ENCODE assay signal across 11 cellular contexts in genomic region chr6:138577151-138577915, GRCh38.
A peak's percentile ranks its signal among the peaks of the same experiment; 100 is the strongest.
DNase-seq lines count a peak whose midpoint lies in the region; ATAC-seq and TF ChIP-seq lines count a peak whose summit lies in the region.
"Had no signal": no experiment of that assay in that cellular context is flagged by ENCODE, and none has a peak within 500 bp of the region (broad histone marks: within the 10 kb centered on the region; RNA-seq: fewer than 3 reads in every experiment).

No MANE protein-coding gene starts in this region.

- ATAC-seq in GM21515 (IDR thresholded peaks at IDR 0.05; ENCODE audit: unreplicated experiment), result no peak
- ATAC-seq in CD4-positive, alpha-beta T cell (ENCODE audit: poor library complexity), result no peak

- no peak overlapping the region for H2BK5ac ChIP-seq in mesenchymal stem cell (ENCODE audit: low read depth, low read length, poor library complexity, severe bottlenecking)

- no peaks in the 10 kb centered on the region for H3K36me3 Mint-ChIP-seq in activated CD4-positive, alpha-beta memory T cell treated with anti-CD3 and anti-CD28 coated beads, Interleukin-2, amount 10 ng/mL, durations not matched to agents 7 days and 5 days (ENCODE audit: low read depth)
- no peaks in the 10 kb centered on the region for H3K36me3 Mint-ChIP-seq in CD4-positive, alpha-beta T cell (ENCODE audit: low read depth)

- no peak overlapping the region for H3K4me3 ChIP-seq in mesenchymal stem cell (ENCODE audit: insufficient read depth in 1 of 2, low read depth in 1 of 2, low read length in 2 of 2)

- no peak overlapping the region for H3K4me3 Mint-ChIP-seq in activated CD4-positive, alpha-beta memory T cell treated with anti-CD3 and anti-CD28 coated beads, Interleukin-2, amount 10 ng/mL, durations not matched to agents 7 days and 5 days
- H3K4me3 Mint-ChIP-seq in CD4-positive, alpha-beta T cell, result no peak overlapping the region
- H3K4me3 Mint-ChIP-seq: mesothelial cell of epicardium; T-helper 1 cell treated with Interleukin-12 subunit alpha and Interleukin-12 subunit beta and Interleukin-4 antibody, amounts not matched to agents 30 μg/mL and 1 μg/mL, for 36 hours had no signal

- H3K27ac Mint-ChIP-seq in activated CD4-positive, alpha-beta memory T cell treated with anti-CD3 and anti-CD28 coated beads, Interleukin-2, amount 10 ng/mL, durations not matched to agents 7 days and 5 days, result no peak overlapping the region
- no peak overlapping the region for H3K27ac Mint-ChIP-seq in CD4-positive, alpha-beta T cell
- H3K27ac Mint-ChIP-seq: T-helper 1 cell treated with Interleukin-12 subunit alpha and Interleukin-12 subunit beta and Interleukin-4 antibody, amounts not matched to agents 30 μg/mL and 1 μg/mL, for 36 hours had no signal

- peaks cover 2% of the 10 kb centered on the region for H3K4me1 ChIP-seq in mesenchymal stem cell (ENCODE audit: control insufficient read depth, insufficient read depth, low read depth, low read length)

- CTCF ChIA-PET in activated CD4-positive, alpha-beta memory T cell treated with anti-CD3 and anti-CD28 coated beads, Interleukin-2, amount 10 ng/mL, durations not matched to agents 7 days and 5 days (lab: Charles Lee), result no interaction called here
- CTCF ChIA-PET in CD4-positive, alpha-beta T cell (lab: Charles Lee), result no interaction called here

- peak; percentile 25 for DNase-seq in GM13976 (ENCODE audit: low spot score)
- peak; percentile 84 for DNase-seq in NCI-H1105 (lab: John Stamatoyannopoulos, UW)
- peak; percentile 45 for DNase-seq in mesenchymal stem cell
- DNase-seq in activated CD4-positive, alpha-beta memory T cell treated with anti-CD3 and anti-CD28 coated beads, Interleukin-2, amount 10 ng/mL, durations not matched to agents 7 days and 5 days, result no peak
- no peak for DNase-seq in CD4-positive, alpha-beta T cell
- no peak for DNase-seq in epidermal melanocyte (ENCODE audit: insufficient read length, low spot score)

- no peaks in the 10 kb centered on the region for H3K27me3 ChIP-seq in mesenchymal stem cell (ENCODE audit: control insufficient read depth in 1 of 2, insufficient read depth in 1 of 2, low read length in 2 of 2)
- H3K27me3 ChIP-seq in CD4-positive, alpha-beta T cell (ENCODE audit: control insufficient read depth, insufficient read depth, low read length), result peaks cover 5% of the 10 kb centered on the region

- H2BK12ac ChIP-seq in mesenchymal stem cell (ENCODE audit: low read length in 2 of 2), result no peak overlapping the region

- H3K27ac ChIP-seq in mesenchymal stem cell (ENCODE audit: low read length, poor library complexity, severe bottlenecking), result no peak overlapping the region
- H3K27ac ChIP-seq in CD4-positive, alpha-beta T cell (ENCODE audit: low read depth, low read length), result no peak overlapping the region
- H3K27ac ChIP-seq: epithelial cell of prostate had no signal

- no peaks in the 10 kb centered on the region for H3K9me3 ChIP-seq in mesenchymal stem cell (ENCODE audit: control insufficient read depth, low read length)
- no peaks in the 10 kb centered on the region for H3K9me3 ChIP-seq in CD4-positive, alpha-beta T cell (ENCODE audit: control insufficient read depth, low read length)

- peaks cover 14% of the 10 kb centered on the region for H3K79me1 ChIP-seq in mesenchymal stem cell (replicated peaks; ENCODE audit: low read length, poor library complexity, severe bottlenecking)

- in situ Hi-C loops in GM13976 (cut with MboI; ENCODE audit: low sequenced_read_pairs, unreplicated experiment), result no loop called here

- no peak overlapping the region for H4K91ac ChIP-seq in mesenchymal stem cell (ENCODE audit: low read length)

- no peak overlapping the region for H3K18ac ChIP-seq in mesenchymal stem cell (ENCODE audit: low read depth in 1 of 2, low read length in 2 of 2)

- no peak overlapping the region for H2BK15ac ChIP-seq in mesenchymal stem cell (ENCODE audit: low read depth, poor library complexity, severe bottlenecking)

- POLR2A ChIA-PET in activated CD4-positive, alpha-beta memory T cell treated with anti-CD3 and anti-CD28 coated beads, Interleukin-2, amount 10 ng/mL, durations not matched to agents 7 days and 5 days (lab: Charles Lee), result no interaction called here
- POLR2A ChIA-PET in CD4-positive, alpha-beta T cell (lab: Charles Lee), result no interaction called here

- H3K4ac ChIP-seq in mesenchymal stem cell (ENCODE audit: low read depth in 1 of 2, low read length in 2 of 2), result no peak overlapping the region

- no peak overlapping the region for H3K14ac ChIP-seq in mesenchymal stem cell (ENCODE audit: low read length in 2 of 2)

- intact Hi-C loops in CD4-positive, alpha-beta T cell (cut with DNase I, micrococcal nuclease), result no loop called here

- H2AFZ ChIP-seq in mesenchymal stem cell (ENCODE audit: low read depth, low read length), result no peak overlapping the region

- H3K36me3 ChIP-seq in mesenchymal stem cell (ENCODE audit: control insufficient read depth in 1 of 2, insufficient read depth in 2 of 2, low read depth in 1 of 2, low read length in 2 of 2), result no peaks in the 10 kb centered on the region

- H2AK5ac ChIP-seq in mesenchymal stem cell (ENCODE audit: low read length, severe bottlenecking), result no peak overlapping the region

- no peaks in the 10 kb centered on the region for H3K9me3 Mint-ChIP-seq in activated CD4-positive, alpha-beta memory T cell treated with anti-CD3 and anti-CD28 coated beads, Interleukin-2, amount 10 ng/mL, durations not matched to agents 7 days and 5 days
- H3K9me3 Mint-ChIP-seq in CD4-positive, alpha-beta T cell, result no peaks in the 10 kb centered on the region
- H3K9me3 Mint-ChIP-seq: mesothelial cell of epicardium; T-helper 1 cell treated with Interleukin-12 subunit alpha and Interleukin-12 subunit beta and Interleukin-4 antibody, amounts not matched to agents 30 μg/mL and 1 μg/mL, for 36 hours had no signal

- 72% methylated on average over 7 of the region's 9 CpGs for WGBS in mesenchymal stem cell

- no peak overlapping the region for H2BK120ac ChIP-seq in mesenchymal stem cell (ENCODE audit: low read depth, low read length)

- peaks cover 18% of the 10 kb centered on the region for H3K27me3 Mint-ChIP-seq in activated CD4-positive, alpha-beta memory T cell treated with anti-CD3 and anti-CD28 coated beads, Interleukin-2, amount 10 ng/mL, durations not matched to agents 7 days and 5 days
- H3K27me3 Mint-ChIP-seq in CD4-positive, alpha-beta T cell, result peaks cover 10% of the 10 kb centered on the region

- no peak overlapping the region for H3K4me2 ChIP-seq in mesenchymal stem cell (ENCODE audit: low read length, poor library complexity, severe bottlenecking)

- no peak overlapping the region for H3K23ac ChIP-seq in mesenchymal stem cell (ENCODE audit: low read length in 2 of 2)

- H3K4me1 Mint-ChIP-seq in activated CD4-positive, alpha-beta memory T cell treated with anti-CD3 and anti-CD28 coated beads, Interleukin-2, amount 10 ng/mL, durations not matched to agents 7 days and 5 days, result no peaks in the 10 kb centered on the region
- no peaks in the 10 kb centered on the region for H3K4me1 Mint-ChIP-seq in CD4-positive, alpha-beta T cell (ENCODE audit: low read depth)

- no peak for TF ChIP-seq CTCF in GM13976 (IDR thresholded peaks at IDR 0.05; ENCODE audit: borderline replicate concordance, control extremely low read depth, extremely low read depth, insufficient read depth, missing control alignments)
- no peak for TF ChIP-seq CTCF in CD4-positive, alpha-beta T cell (IDR thresholded peaks at IDR 0.05)

- H4K8ac ChIP-seq in mesenchymal stem cell (ENCODE audit: low read length), result no peak overlapping the region

- H3K9ac ChIP-seq in mesenchymal stem cell (ENCODE audit: low read length), result no peak overlapping the region

TF ChIP-seq in PFSK-1, 5 proteins besides CTCF, POLR2A, EP300 and RAD21:
- TF ChIP-seq, protein P1, sequence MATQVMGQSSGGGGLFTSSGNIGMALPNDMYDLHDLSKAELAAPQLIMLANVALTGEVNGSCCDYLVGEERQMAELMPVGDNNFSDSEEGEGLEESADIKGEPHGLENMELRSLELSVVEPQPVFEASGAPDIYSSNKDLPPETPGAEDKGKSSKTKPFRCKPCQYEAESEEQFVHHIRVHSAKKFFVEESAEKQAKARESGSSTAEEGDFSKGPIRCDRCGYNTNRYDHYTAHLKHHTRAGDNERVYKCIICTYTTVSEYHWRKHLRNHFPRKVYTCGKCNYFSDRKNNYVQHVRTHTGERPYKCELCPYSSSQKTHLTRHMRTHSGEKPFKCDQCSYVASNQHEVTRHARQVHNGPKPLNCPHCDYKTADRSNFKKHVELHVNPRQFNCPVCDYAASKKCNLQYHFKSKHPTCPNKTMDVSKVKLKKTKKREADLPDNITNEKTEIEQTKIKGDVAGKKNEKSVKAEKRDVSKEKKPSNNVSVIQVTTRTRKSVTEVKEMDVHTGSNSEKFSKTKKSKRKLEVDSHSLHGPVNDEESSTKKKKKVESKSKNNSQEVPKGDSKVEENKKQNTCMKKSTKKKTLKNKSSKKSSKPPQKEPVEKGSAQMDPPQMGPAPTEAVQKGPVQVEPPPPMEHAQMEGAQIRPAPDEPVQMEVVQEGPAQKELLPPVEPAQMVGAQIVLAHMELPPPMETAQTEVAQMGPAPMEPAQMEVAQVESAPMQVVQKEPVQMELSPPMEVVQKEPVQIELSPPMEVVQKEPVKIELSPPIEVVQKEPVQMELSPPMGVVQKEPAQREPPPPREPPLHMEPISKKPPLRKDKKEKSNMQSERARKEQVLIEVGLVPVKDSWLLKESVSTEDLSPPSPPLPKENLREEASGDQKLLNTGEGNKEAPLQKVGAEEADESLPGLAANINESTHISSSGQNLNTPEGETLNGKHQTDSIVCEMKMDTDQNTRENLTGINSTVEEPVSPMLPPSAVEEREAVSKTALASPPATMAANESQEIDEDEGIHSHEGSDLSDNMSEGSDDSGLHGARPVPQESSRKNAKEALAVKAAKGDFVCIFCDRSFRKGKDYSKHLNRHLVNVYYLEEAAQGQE (IDR thresholded peaks at IDR 0.05; ENCODE audit: insufficient read depth in 1 of 2, low read depth in 2 of 2, low read length in 2 of 2), result peak in 1 of 2 experiments; percentile 40; a peak in 1 of 4 replicates
- TF ChIP-seq FOXP2 (optimal IDR thresholded peaks at IDR 0.05; ENCODE audit: borderline replicate concordance, extremely low read depth, extremely low read length, insufficient read depth) (no peak), POLR2AphosphoS5 (IDR thresholded peaks at IDR 0.05; ENCODE audit: low read depth, low read length) (peak; percentile 52; the same call in 1 of the 2 replicates), SIN3A (IDR thresholded peaks at IDR 0.05; ENCODE audit: borderline replicate concordance, insufficient read depth, low read length) (no peak), TAF1 (IDR thresholded peaks at IDR 0.05; ENCODE audit: borderline replicate concordance, insufficient read depth, low read length) (no peak)
TF ChIP-seq in PFSK-1: peak in this region for 2.

Comparison
In these comparisons a context has a peak if more than half of its experiments do, and no peak if none do; other contexts are left out.
1. DNase-seq: peak in GM13976 (single experiment), NCI-H1105 (single experiment) and mesenchymal stem cell (single experiment); none in activated CD4-positive, alpha-beta memory T cell treated with anti-CD3 and anti-CD28 coated beads, Interleukin-2, amount 10 ng/mL, durations not matched to agents 7 days and 5 days (single experiment), CD4-positive, alpha-beta T cell (0 of 10) and epidermal melanocyte (single experiment).